ENCODE assay signal across 10 cellular contexts in genomic region chr1:234621657-234622335, GRCh38. TPM values are rescaled to one million over a fixed set of nuclear protein-coding genes. Genes with fewer than 3 reads are reported as not detected.
A peak's percentile ranks its signal among the peaks of the same experiment; 100 is the strongest.
DNase-seq lines count a peak whose midpoint lies in the region; ATAC-seq and TF ChIP-seq lines count a peak whose summit lies in the region.
"Had no signal": no experiment of that assay in that cellular context is flagged by ENCODE, and none has a peak within 500 bp of the region (broad histone marks: within the 10 kb centered on the region; RNA-seq: fewer than 3 reads in every experiment).

No MANE protein-coding gene starts in this region.

- H3K9ac ChIP-seq in trophoblast cell (ENCODE audit: low read length): no peak overlapping the region

- no peaks in the 10 kb centered on the region for H3K27me3 ChIP-seq in trophoblast cell (ENCODE audit: insufficient read depth, low read length)

- H2BK5ac ChIP-seq in trophoblast cell (ENCODE audit: low read depth, low read length, poor library complexity): peak overlapping the region; percentile 80

- no peak overlapping the region for H3K4me2 ChIP-seq in trophoblast cell (ENCODE audit: low read length)

- H3K9me3 ChIP-seq in trophoblast cell (ENCODE audit: insufficient read depth, low read depth, low read length): no peaks in the 10 kb centered on the region

- no peak overlapping the region for H3K23ac ChIP-seq in trophoblast cell (ENCODE audit: low read length)

- peak overlapping the region; percentile 97 for H4K91ac ChIP-seq in trophoblast cell (ENCODE audit: low read depth, low read length)

- peak overlapping the region; percentile 76 for H3K4ac ChIP-seq in trophoblast cell (ENCODE audit: low read depth, low read length)

- H4K12ac ChIP-seq in trophoblast cell (ENCODE audit: low read depth, low read length): no peak overlapping the region

- peak overlapping the region; percentile 69 for H3K18ac ChIP-seq in trophoblast cell (ENCODE audit: low read length)

- peak overlapping the region; percentile 100 for H2BK12ac ChIP-seq in trophoblast cell (ENCODE audit: low read length)

- peak overlapping the region; percentile 98 for H3K14ac ChIP-seq in trophoblast cell (ENCODE audit: low read length)

- peaks cover 16 to 21% of the 10 kb centered on the region in 2 experiments for H3K4me1 ChIP-seq in trophoblast cell (ENCODE audit: control insufficient read depth in 1 of 2, insufficient read depth in 2 of 2, low read length in 2 of 2)

- H3K79me2 ChIP-seq in trophoblast cell (ENCODE audit: control insufficient read depth, insufficient read depth, low read length, poor library complexity): peaks cover 1% of the 10 kb centered on the region

- peak overlapping the region; percentile 33 for H4K8ac ChIP-seq in trophoblast cell (ENCODE audit: low read depth, low read length)

- peak; percentile 70 for DNase-seq in DMS 273 (lab: John Stamatoyannopoulos, UW; ENCODE audit: unreplicated experiment)
- peak; percentile 73 for DNase-seq in NCI-H2227 (lab: John Stamatoyannopoulos, UW; ENCODE audit: unreplicated experiment)
- peak; percentile 77 to 82 for DNase-seq in cardiac fibroblast (ENCODE audit: low read depth in 2 of 2)
- DNase-seq in trophoblast cell: no peak
- DNase-seq: dermis blood vessel endothelial cell had no signal

- WGBS in trophoblast cell (ENCODE audit: extremely low coverage, insufficient coverage, insufficient read length): no CpG with 5 or more reads among the region's 7 CpGs

- H3K27ac ChIP-seq in trophoblast cell (ENCODE audit: low read depth, low read length): peak overlapping the region; percentile 61

- H2BK120ac ChIP-seq in trophoblast cell (ENCODE audit: insufficient read depth, low read length, poor library complexity): peak overlapping the region; percentile 97

- H3K4me3 ChIP-seq in cardiac fibroblast (replicated peaks in 1 of 2; ENCODE audit: low read depth in 2 of 2, low read length in 2 of 2) (no peak overlapping the region), trophoblast cell (ENCODE audit: low read depth, low read length) (no peak overlapping the region)

- no peak for TF ChIP-seq CTCF in cardiac fibroblast (IDR thresholded peaks at IDR 0.05; ENCODE audit: low read depth, low read length)

- peaks cover 26% of the 10 kb centered on the region for H3K79me1 ChIP-seq in trophoblast cell (ENCODE audit: low read length)

- no peaks in the 10 kb centered on the region for H3K36me3 ChIP-seq in trophoblast cell (ENCODE audit: control insufficient read depth in 1 of 2, insufficient read depth in 2 of 2, low read length in 2 of 2)

- no peak for ATAC-seq in HG02884 (IDR thresholded peaks at IDR 0.05; ENCODE audit: unreplicated experiment)
- ATAC-seq in HG03159 (IDR thresholded peaks at IDR 0.05; ENCODE audit: unreplicated experiment): no peak
- ATAC-seq in HG02763 (IDR thresholded peaks at IDR 0.05; ENCODE audit: unreplicated experiment): no peak
- no peak for ATAC-seq in GM18907 (IDR thresholded peaks at IDR 0.05; ENCODE audit: unreplicated experiment)
- ATAC-seq: HCT116 had no signal

- H2AK5ac ChIP-seq in trophoblast cell (ENCODE audit: low read length): peak overlapping the region; percentile 99

- H2AFZ ChIP-seq in trophoblast cell (ENCODE audit: insufficient read depth, low read length, poor library complexity): peak overlapping the region; percentile 86

RNA-seq across cellular contexts. Expression of gene IRF2BP2, which starts 11.8 kb away (rescaled TPM):
- polyA plus RNA-seq in trophoblast cell (2013): 147 and 150 TPM in 2 replicates

Comparison
In these comparisons a context has a peak if more than half of its experiments do, and no peak if none do; other contexts are left out.
1. DNase-seq: peak in DMS 273 (single experiment), NCI-H2227 (single experiment) and cardiac fibroblast (2 of 2); none in trophoblast cell (0 of 2).